ENCODE assay signal across 15 cellular contexts in genomic region chr13:44004881-44005280, GRCh38.
DNase-seq lines count a peak whose midpoint lies in the region; ATAC-seq lines count a peak whose summit lies in the region.
"Had no signal": no experiment of that assay in that cellular context is flagged by ENCODE, and none has a peak within 500 bp of the region (broad histone marks: within the 10 kb centered on the region; RNA-seq: fewer than 3 reads in every experiment).

No MANE protein-coding gene starts in this region.

- no peaks in the 10 kb centered on the region for H3K4me1 Mint-ChIP-seq in activated CD4-positive, alpha-beta T cell treated with anti-CD3 and anti-CD28 coated beads for 36 hours

- no peak for ATAC-seq in HG02970 (IDR thresholded peaks at IDR 0.05; ENCODE audit: low FRiP score, unreplicated experiment)
- ATAC-seq in activated CD4-positive, alpha-beta T cell treated with anti-CD3 and anti-CD28 coated beads for 36 hours, result no peak

- H3K27ac Mint-ChIP-seq in activated CD4-positive, alpha-beta T cell treated with anti-CD3 and anti-CD28 coated beads for 36 hours, result no peak overlapping the region

- H3K27me3 Mint-ChIP-seq in activated CD4-positive, alpha-beta T cell treated with anti-CD3 and anti-CD28 coated beads for 36 hours, result peaks cover 5% of the 10 kb centered on the region

- CTCF ChIA-PET in activated CD4-positive, alpha-beta T cell treated with anti-CD3 and anti-CD28 coated beads for 36 hours (lab: Charles Lee), result no interaction called here

- POLR2A ChIA-PET in activated CD4-positive, alpha-beta T cell treated with anti-CD3 and anti-CD28 coated beads for 36 hours (lab: Charles Lee), result no interaction called here

- DNase-seq in AG08395 (ENCODE audit: low spot score), result peak; percentile 70
- peak; percentile 76 for DNase-seq in M059J (ENCODE audit: low read depth)
- DNase-seq in dedifferentiated amniotic fluid mesenchymal stem cell (ENCODE audit: extremely low spot score), result peak; percentile 47
- peak; percentile 75 for DNase-seq in kidney tubule cell (ENCODE audit: low spot score)
- no peak for DNase-seq in activated CD4-positive, alpha-beta T cell treated with anti-CD3 and anti-CD28 coated beads for 36 hours
- DNase-seq in NCI-H82 treated with DMSO at 0.1 percent for 48 hours (lab: John Stamatoyannopoulos, UW; ENCODE audit: unreplicated experiment), result no peak
- DNase-seq in DMS53 treated with DMSO at 0.1 percent for 48 hours (lab: John Stamatoyannopoulos, UW; ENCODE audit: unreplicated experiment), result no peak
- DNase-seq: activated CD4-positive, alpha-beta T cell treated with anti-CD3 and anti-CD28 coated beads, Interleukin-2, amount 50 U/mL, for 48 hours; activated gamma-delta T cell treated with Interleukin-2 at 50 U/mL for 16 hours; BE2C; GDM1; left ventricle myocardium inferior; NCI-H2171; occipital lobe had no signal

- H3K36me3 Mint-ChIP-seq in activated CD4-positive, alpha-beta T cell treated with anti-CD3 and anti-CD28 coated beads for 36 hours (ENCODE audit: low read depth), result no peaks in the 10 kb centered on the region

- no peaks in the 10 kb centered on the region for H3K9me3 Mint-ChIP-seq in activated CD4-positive, alpha-beta T cell treated with anti-CD3 and anti-CD28 coated beads for 36 hours (ENCODE audit: low read depth)

- H3K4me3 Mint-ChIP-seq in activated CD4-positive, alpha-beta T cell treated with anti-CD3 and anti-CD28 coated beads for 36 hours, result no peak overlapping the region

- intact Hi-C loops in activated CD4-positive, alpha-beta T cell treated with anti-CD3 and anti-CD28 coated beads for 36 hours (cut with DNase I, micrococcal nuclease), result no loop called here

Comparison
In these comparisons a context has a peak if more than half of its experiments do, and no peak if none do; other contexts are left out.
1. DNase-seq: peak in AG08395 (single experiment), M059J (single experiment), dedifferentiated amniotic fluid mesenchymal stem cell (single experiment) and kidney tubule cell (single experiment); none in activated CD4-positive, alpha-beta T cell treated with anti-CD3 and anti-CD28 coated beads for 36 hours (single experiment), NCI-H82 treated with DMSO at 0.1 percent for 48 hours (single experiment) and DMS53 treated with DMSO at 0.1 percent for 48 hours (single experiment).